In genomic region chr6:165675120-165675519, GRCh38 we compare ENCODE assay signal across 21 cellular contexts. TPM values are rescaled to one million over a fixed set of nuclear protein-coding genes. Genes with fewer than 3 reads are reported as not detected.
"Had no signal": no experiment of that assay in that cellular context is flagged by ENCODE, and none has a peak within 500 bp of the region (broad histone marks: within the 10 kb centered on the region; RNA-seq: fewer than 3 reads in every experiment).

No MANE protein-coding gene starts in this region.

- H3K27me3 ChIP-seq: colonic mucosa, left lung had no signal

- H3K27ac ChIP-seq: colonic mucosa, esophagus muscularis mucosa, gastrocnemius medialis, heart right ventricle, left lung, lower lobe of right lung had no signal

- ATAC-seq: effector memory CD8-positive, alpha-beta T cell; gastrocnemius medialis; heart right ventricle; left cardiac atrium; left lung; left ventricle myocardium superior; lower lobe of right lung; mucosa of descending colon had no signal

- H3K4me1 ChIP-seq: colonic mucosa, esophagus muscularis mucosa, gastrocnemius medialis, left lung, lower lobe of right lung had no signal

- H3K36me3 ChIP-seq: colonic mucosa, esophagus muscularis mucosa, gastrocnemius medialis, heart right ventricle, left lung, lower lobe of right lung had no signal

- DNase-seq: colonic mucosa; cortex of kidney; effector CD8-positive, alpha-beta T cell; effector memory CD8-positive, alpha-beta T cell; endodermal cell; foreskin fibroblast; foreskin melanocyte; gastrocnemius medialis; glutamatergic neuron; head of caudate nucleus; heart right ventricle; hippocampal formation; left cardiac atrium; left lung; left ventricle myocardium superior; lower lobe of right lung; mesenchymal stem cell; mucosa of descending colon; naive B cell had no signal

- H3K9me3 ChIP-seq: colonic mucosa, esophagus muscularis mucosa, gastrocnemius medialis, heart right ventricle, left lung, lower lobe of right lung, mucosa of descending colon had no signal

- H3K4me3 ChIP-seq: colonic mucosa, esophagus muscularis mucosa, gastrocnemius medialis, heart right ventricle, left lung, lower lobe of right lung, mucosa of descending colon had no signal

RNA-seq across cellular contexts. Expression of gene PDE10A, which starts 12.1 kb away (rescaled TPM):
- polyA plus RNA-seq: keratinocyte had no signal
